ENCODE assay signal across 16 cellular contexts in genomic region chr19:45046355-45046754, GRCh38. TPM values are rescaled to one million over a fixed set of nuclear protein-coding genes. Genes with fewer than 3 reads are reported as not detected.
DNase-seq lines count a peak whose midpoint lies in the region; ATAC-seq, FAIRE-seq and TF ChIP-seq lines count a peak whose summit lies in the region.
"Had no signal": no experiment of that assay in that cellular context is flagged by ENCODE, and none has a peak within 500 bp of the region (broad histone marks: within the 10 kb centered on the region; RNA-seq: fewer than 3 reads in every experiment).

No MANE protein-coding gene starts in this region.

- TF ChIP-seq POLR2A in K562 (conservative IDR thresholded peaks at IDR 0.05) = no peak

- in situ Hi-C loops in K562 (cut with MboI) = no loop called here

- TF ChIP-seq RAD21 in K562 (CRISPR knock-in tag; conservative IDR thresholded peaks at IDR 0.05 in 1 of 2, IDR thresholded peaks at IDR 0.05 in 1 of 2) = no peak

- H3K9ac ChIP-seq in MM.1S (ENCODE audit: low read length) (peak overlapping the region; percentile 36; the same call in 1 of the 2 replicates), K562 (ENCODE audit: insufficient read depth in 1 of 2, low read depth in 2 of 2, low read length in 2 of 2) (peak overlapping the region in 1 of 2 experiments; percentile 60; a peak in 2 of 4 replicates)

- intact Hi-C loops in K562 (cut with micrococcal nuclease) = no loop called here
- intact Hi-C loops in ascending aorta (cut with DNase I) = no loop called here

- H3K4me3 Mint-ChIP-seq in nephron progenitor cell = no peak overlapping the region

- DNase-seq in MM.1S (no peak), K562 (ENCODE audit: extremely low read depth in 1 of 4, low spot score in 3 of 4) (no peak), nephron progenitor cell (no peak), NCI-H1048 (lab: John Stamatoyannopoulos, UW) (no peak), ascending aorta (ENCODE audit: low spot score in 2 of 2) (no peak), NCI-H446 (lab: John Stamatoyannopoulos, UW) (no peak)
- DNase-seq: activated effector memory CD4-positive, alpha-beta T cell treated with anti-CD3 and anti-CD28 coated beads, Interleukin-2, amount 50 U/mL, for 16 hours; CD4-positive, CD25-positive, alpha-beta regulatory T cell; DND-41; NCI-H1694; SW 1271 had no signal

- H3K9me3 ChIP-seq in MM.1S (replicated peaks; ENCODE audit: insufficient read depth, low read length) (no peaks in the 10 kb centered on the region), K562 (replicated peaks; ENCODE audit: control insufficient read depth, insufficient read depth, low read depth, low read length) (no peaks in the 10 kb centered on the region), ascending aorta (no peaks in the 10 kb centered on the region)
- H3K9me3 ChIP-seq: prostate gland had no signal

- H3K27me3 ChIP-seq in MM.1S (replicated peaks; ENCODE audit: insufficient read depth, low read length) (no peaks in the 10 kb centered on the region), K562 (ENCODE audit: control insufficient read depth in 2 of 2, insufficient read depth in 2 of 2, low read length in 2 of 2) (no peaks in the 10 kb centered on the region), ascending aorta (no peaks in the 10 kb centered on the region)

- H3K4me3 ChIP-seq in MM.1S (ENCODE audit: low read length) = peak overlapping the region; percentile 44
- H3K4me3 ChIP-seq in K562 = no peak overlapping the region
- H3K4me3 ChIP-seq in ascending aorta = no peak overlapping the region
- H3K4me3 ChIP-seq: prostate gland had no signal

- BruUV-seq in K562 (replicated peaks; lab: Mats Ljungman, UMichigan) = no TSS peak

- H2AFZ ChIP-seq in MM.1S (ENCODE audit: low read length) (no peak overlapping the region), K562 (ENCODE audit: low read depth, low read length) (no peak overlapping the region)

- 85% methylated on average over 7 of the region's 7 CpGs for WGBS in K562 (ENCODE audit: insufficient coverage, low coverage, missing lambda C conversion rate)

- peaks cover 54% of the 10 kb centered on the region for H3K4me1 ChIP-seq in MM.1S (ENCODE audit: low read length)
- peaks cover 3 to 8% of the 10 kb centered on the region in 2 experiments; a peak in 3 of 5 replicates for H3K4me1 ChIP-seq in K562 (replicated peaks in 1 of 2; ENCODE audit: control insufficient read depth in 2 of 2, insufficient read depth in 2 of 2, low read length in 2 of 2)
- peaks cover 0 to 2% of the 10 kb centered on the region in 2 donors for H3K4me1 ChIP-seq in ascending aorta

- H3K27ac ChIP-seq in C4-2B (peak overlapping the region; percentile 52), MM.1S (ENCODE audit: low read length) (peak overlapping the region; percentile 77), K562 (ENCODE audit: extremely low read depth, low read depth, low read length) (no peak overlapping the region; the same call in 2 of the 3 replicates), ascending aorta (no peak overlapping the region)
- H3K27ac ChIP-seq: prostate gland had no signal

- H3K79me2 ChIP-seq in MM.1S (ENCODE audit: low read length) = peaks cover 89% of the 10 kb centered on the region
- H3K79me2 ChIP-seq in K562 (ENCODE audit: control insufficient read depth, insufficient read depth, low read length) = peaks cover 78% of the 10 kb centered on the region

- FAIRE-seq in K562 (lab: Jason Lieb, UNC) = no peak
- FAIRE-seq: bronchial epithelial cell, endothelial cell of umbilical vein had no signal

- H4K20me1 ChIP-seq in MM.1S (ENCODE audit: insufficient read depth, low read length) (no peaks in the 10 kb centered on the region), K562 (replicated peaks; ENCODE audit: control insufficient read depth, insufficient read depth, low read length) (peaks cover 31% of the 10 kb centered on the region)

- no peaks in the 10 kb centered on the region for H3K9me3 Mint-ChIP-seq in nephron progenitor cell
- H3K9me3 Mint-ChIP-seq: CD4-positive, CD25-positive, alpha-beta regulatory T cell had no signal

- TF ChIP-seq CTCF in C4-2B (conservative IDR thresholded peaks at IDR 0.05) (no peak), MM.1S (IDR thresholded peaks at IDR 0.05; ENCODE audit: low read length) (no peak), K562 (IDR thresholded peaks at IDR 0.05 in 2 of 3, conservative IDR thresholded peaks at IDR 0.05 in 1 of 3; ENCODE audit: insufficient read depth in 2 of 3, low read depth in 1 of 3, low read length in 3 of 3) (no peak), nephron progenitor cell (IDR thresholded peaks at IDR 0.05) (no peak), ascending aorta (IDR thresholded peaks at IDR 0.05) (no peak)

- peaks cover 44% of the 10 kb centered on the region for H3F3A ChIP-seq in MM.1S (ENCODE audit: insufficient read depth, low read length)

- POLR2A ChIA-PET in K562 (lab: Yijun Ruan, JAX) = interaction anchor here (0.6 to 1.1 kb wide), 4 partner anchors 11 to 292 kb away, joined by 3 read pairs; no protein-coding TSS in a partner anchor

- peak overlapping the region; percentile 91 for H3K27ac Mint-ChIP-seq in nephron progenitor cell

- no peak for ATAC-seq in K562
- ATAC-seq: Panc1 had no signal

- no peak for TF ChIP-seq EP300 in K562 (IDR thresholded peaks at IDR 0.05; ENCODE audit: low read length)

- H3K4me1 Mint-ChIP-seq in nephron progenitor cell = peaks cover 6% of the 10 kb centered on the region

- CTCF ChIA-PET in K562 (lab: Yijun Ruan, JAX; ENCODE audit: low intra/inter-chr PET ratio) = no interaction called here

- H3K9me1 ChIP-seq in K562 (ENCODE audit: control insufficient read depth, insufficient read depth, low read length) = peaks cover 7% of the 10 kb centered on the region

- H3K27me3 Mint-ChIP-seq in nephron progenitor cell (ENCODE audit: low read depth, poor library complexity) = no peaks in the 10 kb centered on the region
- H3K27me3 Mint-ChIP-seq: CD4-positive, CD25-positive, alpha-beta regulatory T cell had no signal

- H3K36me3 Mint-ChIP-seq in nephron progenitor cell (ENCODE audit: low read depth) = peaks cover 26% of the 10 kb centered on the region

- H3K9me2 ChIP-seq in MM.1S (replicated peaks; ENCODE audit: insufficient read depth, low read length) = no peaks in the 10 kb centered on the region

- peaks cover 11% of the 10 kb centered on the region; the same call in 1 of the 2 replicates for H3K36me3 ChIP-seq in MM.1S (replicated peaks; ENCODE audit: insufficient read depth, low read length)
- H3K36me3 ChIP-seq in K562 (ENCODE audit: control insufficient read depth, insufficient read depth, low read length) = peaks cover 74% of the 10 kb centered on the region
- H3K36me3 ChIP-seq in ascending aorta = peaks cover 42 to 55% of the 10 kb centered on the region in 2 donors
- H3K36me3 ChIP-seq: prostate gland had no signal

- peak overlapping the region; percentile 71 for H3K4me2 ChIP-seq in MM.1S (ENCODE audit: low read depth, low read length)
- H3K4me2 ChIP-seq in K562 (ENCODE audit: insufficient read depth, low read length) = no peak overlapping the region

RNA-seq across cellular contexts. Expression of gene CLASRP, which starts 7.5 kb away (rescaled TPM):
- total RNA-seq in K562 (2011; cell fraction: chromatin; rRNA removed; ENCODE audit: low replicate concordance) = 297 and 460 TPM in 2 replicates
- total RNA-seq in K562 (2011; cell fraction: nucleolus; rRNA removed) = 224 and 226 TPM in 2 replicates
- total RNA-seq in K562 (2011; cell fraction: nucleoplasm; rRNA removed) = 233 and 263 TPM in 2 replicates
- 56.7 and 74.5 TPM in 2 replicates for total RNA-seq in K562 (2014; rRNA removed)
- 31.1 and 34.6 TPM in 2 replicates for total RNA-seq in K562 (2014; rRNA removed; fragmentation: Illumina TruSeq; extraction: Trizol)
- total RNA-seq in K562 (2015; rRNA removed; fragmentation: Illumina TruSeq; extraction: Trizol) = 46.4 and 46.7 TPM in 2 replicates
- total RNA-seq in K562 (2021) = 81.6 and 86.3 TPM in 2 replicates
- 34.4 and 55.3 TPM in 2 replicates for polyA plus RNA-seq in K562 (2011; rRNA removed)
- 18.3 and 19.8 TPM in 2 replicates for polyA plus RNA-seq in K562 (2011; cell fraction: cytosol; rRNA removed)
- 277 and 310 TPM in 2 replicates for polyA plus RNA-seq in K562 (2011; cell fraction: nucleus; rRNA removed)
- 71.3 and 94.7 TPM in 2 replicates for polyA plus RNA-seq in K562 (2012)
- polyA plus RNA-seq in K562 (2014; fragmentation: Illumina TruSeq; extraction: Trizol) = 44.0 and 45.2 TPM in 2 replicates
- 1 to 10 TPM in 1 of 2 experiments, under 1 TPM in 1; 0.94 to 1.2 TPM for polyA plus RNA-seq in K562 (2014; fragmentation: Nextera tagmentation; extraction: Ambion mirVana)
- polyA plus RNA-seq in K562 (2014; rRNA removed) = 72.2 and 80.0 TPM in 2 replicates
- 25.8 and 29.7 TPM in 2 replicates for polyA minus RNA-seq in K562 (2011; rRNA and poly(A)+ RNA removed)
- polyA minus RNA-seq in K562 (2011; cell fraction: cytosol; rRNA and poly(A)+ RNA removed) = 18.8 and 19.3 TPM in 2 replicates
- polyA minus RNA-seq in K562 (2011; cell fraction: nucleus; rRNA and poly(A)+ RNA removed) = 39.9 and 51.1 TPM in 2 replicates
- 103 TPM for total RNA-seq in ascending aorta

RNA-seq across cellular contexts. Expression of gene ZNF296, which starts 29.9 kb away (rescaled TPM):
- total RNA-seq in K562 (2011; cell fraction: chromatin; rRNA removed; ENCODE audit: low replicate concordance) = 0.25 and 1.9 TPM in 2 replicates
- total RNA-seq in K562 (2011; cell fraction: nucleolus; rRNA removed) = 2.4 and 3.5 TPM in 2 replicates
- total RNA-seq in K562 (2011; cell fraction: nucleoplasm; rRNA removed) = 0.92 and 1.3 TPM in 2 replicates
- total RNA-seq in K562 (2014; rRNA removed) (1.5 and 2.7 TPM in 2 replicates), K562 (2014; rRNA removed; fragmentation: Illumina TruSeq; extraction: Trizol) (0.07 TPM in 1 of 2 replicates, not detected in the other), K562 (2015; rRNA removed; fragmentation: Illumina TruSeq; extraction: Trizol) (0.54 and 0.72 TPM in 2 replicates), K562 (2021) (8.8 and 10.3 TPM in 2 replicates), ascending aorta (not detected)
- polyA plus RNA-seq in K562 (2011; rRNA removed) (0.13 and 0.28 TPM in 2 replicates), K562 (2014; fragmentation: Illumina TruSeq; extraction: Trizol) (0.39 and 2.0 TPM in 2 replicates), K562 (2014; fragmentation: Nextera tagmentation; extraction: Ambion mirVana) (under 1 TPM in 1 of 2 experiments, not detected in 1; 0.03 TPM), K562 (2014; rRNA removed) (2.0 and 2.4 TPM in 2 replicates)
- 0.24 and 1.1 TPM in 2 replicates for polyA plus RNA-seq in K562 (2011; cell fraction: cytosol; rRNA removed)
- polyA plus RNA-seq in K562 (2011; cell fraction: nucleus; rRNA removed) = 0.52 and 1.4 TPM in 2 replicates
- polyA plus RNA-seq in K562 (2012) = 3.2 and 3.6 TPM in 2 replicates
- polyA minus RNA-seq in K562 (2011; rRNA and poly(A)+ RNA removed) = 0.11 and 0.21 TPM in 2 replicates
- polyA minus RNA-seq in K562 (2011; cell fraction: cytosol; rRNA and poly(A)+ RNA removed) = 2.0 and 3.5 TPM in 2 replicates
- 0.94 and 1.00 TPM in 2 replicates for polyA minus RNA-seq in K562 (2011; cell fraction: nucleus; rRNA and poly(A)+ RNA removed)

RNA-seq across cellular contexts. Expression of gene GEMIN7, which starts 32.7 kb away (rescaled TPM):
- 22.7 and 62.8 TPM in 2 replicates for total RNA-seq in K562 (2011; cell fraction: chromatin; rRNA removed; ENCODE audit: low replicate concordance)
- total RNA-seq in K562 (2011; cell fraction: nucleolus; rRNA removed) = 37.2 and 43.2 TPM in 2 replicates
- 26.5 and 32.7 TPM in 2 replicates for total RNA-seq in K562 (2011; cell fraction: nucleoplasm; rRNA removed)
- total RNA-seq in K562 (2014; rRNA removed) (54.9 and 62.7 TPM in 2 replicates), K562 (2014; rRNA removed; fragmentation: Illumina TruSeq; extraction: Trizol) (31.3 and 33.0 TPM in 2 replicates), K562 (2015; rRNA removed; fragmentation: Illumina TruSeq; extraction: Trizol) (39.5 and 42.3 TPM in 2 replicates), K562 (2021) (60.7 and 62.6 TPM in 2 replicates), ascending aorta (48.2 TPM)
- polyA plus RNA-seq in K562 (2011; rRNA removed) (23.1 and 32.5 TPM in 2 replicates), K562 (2014; fragmentation: Illumina TruSeq; extraction: Trizol) (32.6 and 50.6 TPM in 2 replicates), K562 (2014; fragmentation: Nextera tagmentation; extraction: Ambion mirVana) (100 to 1,000 TPM in 1 of 2 experiments, 10 to 100 TPM in 1; 84.9 to 124 TPM), K562 (2014; rRNA removed) (49.6 and 57.5 TPM in 2 replicates)
- 41.8 and 86.0 TPM in 2 replicates for polyA plus RNA-seq in K562 (2011; cell fraction: cytosol; rRNA removed)
- 34.9 and 43.7 TPM in 2 replicates for polyA plus RNA-seq in K562 (2011; cell fraction: nucleus; rRNA removed)
- polyA plus RNA-seq in K562 (2012) = 41.3 and 54.9 TPM in 2 replicates
- 5.7 and 7.6 TPM in 2 replicates for polyA minus RNA-seq in K562 (2011; rRNA and poly(A)+ RNA removed)
- 17.8 and 23.9 TPM in 2 replicates for polyA minus RNA-seq in K562 (2011; cell fraction: cytosol; rRNA and poly(A)+ RNA removed)
- polyA minus RNA-seq in K562 (2011; cell fraction: nucleus; rRNA and poly(A)+ RNA removed) = 7.9 and 11.3 TPM in 2 replicates

RNA-seq across cellular contexts. Expression of gene RELB, which starts 45.1 kb away (rescaled TPM):
- 1.5 TPM in 1 of 2 replicates, not detected in the other for total RNA-seq in K562 (2011; cell fraction: chromatin; rRNA removed; ENCODE audit: low replicate concordance)
- total RNA-seq in K562 (2011; cell fraction: nucleolus; rRNA removed) = 0.67 and 0.92 TPM in 2 replicates
- 0.88 and 1.2 TPM in 2 replicates for total RNA-seq in K562 (2011; cell fraction: nucleoplasm; rRNA removed)
- 0.24 and 0.95 TPM in 2 replicates for total RNA-seq in K562 (2014; rRNA removed)
- total RNA-seq in K562 (2014; rRNA removed; fragmentation: Illumina TruSeq; extraction: Trizol) = 0.15 and 0.29 TPM in 2 replicates
- total RNA-seq in K562 (2015; rRNA removed; fragmentation: Illumina TruSeq; extraction: Trizol) = 0.08 and 0.18 TPM in 2 replicates
- 0.89 and 1.1 TPM in 2 replicates for total RNA-seq in K562 (2021)
- polyA plus RNA-seq in K562 (2011; rRNA removed) = 0.24 and 0.35 TPM in 2 replicates
- 0.25 and 1.1 TPM in 2 replicates for polyA plus RNA-seq in K562 (2011; cell fraction: cytosol; rRNA removed)
- 0.41 and 0.68 TPM in 2 replicates for polyA plus RNA-seq in K562 (2011; cell fraction: nucleus; rRNA removed)
- polyA plus RNA-seq in K562 (2012) = 1.1 and 3.7 TPM in 2 replicates
- polyA plus RNA-seq in K562 (2014; fragmentation: Illumina TruSeq; extraction: Trizol) = 0.17 and 0.28 TPM in 2 replicates
- polyA plus RNA-seq in K562 (2014; fragmentation: Nextera tagmentation; extraction: Ambion mirVana) = not detected
- polyA plus RNA-seq in K562 (2014; rRNA removed) = 1.1 and 2.1 TPM in 2 replicates
- polyA minus RNA-seq in K562 (2011; rRNA and poly(A)+ RNA removed) = 0.24 and 0.35 TPM in 2 replicates
- polyA minus RNA-seq in K562 (2011; cell fraction: cytosol; rRNA and poly(A)+ RNA removed) = 0.57 and 1.4 TPM in 2 replicates
- 0.11 and 0.54 TPM in 2 replicates for polyA minus RNA-seq in K562 (2011; cell fraction: nucleus; rRNA and poly(A)+ RNA removed)
- 8.7 TPM for total RNA-seq in ascending aorta

RNA-seq across cellular contexts. Expression of gene PPP1R37, which starts 46.6 kb away (rescaled TPM):
- total RNA-seq in K562 (2011; cell fraction: chromatin; rRNA removed; ENCODE audit: low replicate concordance) = 32.7 and 64.0 TPM in 2 replicates
- total RNA-seq in K562 (2011; cell fraction: nucleolus; rRNA removed) = 49.9 and 53.4 TPM in 2 replicates
- total RNA-seq in K562 (2011; cell fraction: nucleoplasm; rRNA removed) = 37.0 and 42.9 TPM in 2 replicates
- total RNA-seq in K562 (2014; rRNA removed) = 20.3 and 38.6 TPM in 2 replicates
- 3.1 and 3.5 TPM in 2 replicates for total RNA-seq in K562 (2014; rRNA removed; fragmentation: Illumina TruSeq; extraction: Trizol)
- total RNA-seq in K562 (2015; rRNA removed; fragmentation: Illumina TruSeq; extraction: Trizol) = 7.9 and 8.4 TPM in 2 replicates
- total RNA-seq in K562 (2021) = 16.4 and 17.6 TPM in 2 replicates
- polyA plus RNA-seq in K562 (2011; rRNA removed) = 7.3 and 8.0 TPM in 2 replicates
- 7.1 and 13.5 TPM in 2 replicates for polyA plus RNA-seq in K562 (2011; cell fraction: cytosol; rRNA removed)
- 51.3 and 83.8 TPM in 2 replicates for polyA plus RNA-seq in K562 (2011; cell fraction: nucleus; rRNA removed)
- polyA plus RNA-seq in K562 (2012) = 18.5 and 23.4 TPM in 2 replicates
- 2.7 and 5.0 TPM in 2 replicates for polyA plus RNA-seq in K562 (2014; fragmentation: Illumina TruSeq; extraction: Trizol)
- polyA plus RNA-seq in K562 (2014; fragmentation: Nextera tagmentation; extraction: Ambion mirVana) = under 1 TPM; 0.04 to 0.10 TPM
- 19.9 and 22.0 TPM in 2 replicates for polyA plus RNA-seq in K562 (2014; rRNA removed)
- 4.4 and 5.2 TPM in 2 replicates for polyA minus RNA-seq in K562 (2011; rRNA and poly(A)+ RNA removed)
- polyA minus RNA-seq in K562 (2011; cell fraction: cytosol; rRNA and poly(A)+ RNA removed) = 4.8 and 13.3 TPM in 2 replicates
- polyA minus RNA-seq in K562 (2011; cell fraction: nucleus; rRNA and poly(A)+ RNA removed) = 14.3 and 14.8 TPM in 2 replicates
- total RNA-seq in ascending aorta = 17.6 TPM

Comparison
In these comparisons a context has a peak if more than half of its experiments do, and no peak if none do; other contexts are left out.
1. H3K27ac ChIP-seq: peak in C4-2B (single experiment) and MM.1S (single experiment); none in K562 (single experiment) and ascending aorta (0 of 2).